Comparison of ENCODE assay signal across 10 cellular contexts in the genomic region with DNA sequence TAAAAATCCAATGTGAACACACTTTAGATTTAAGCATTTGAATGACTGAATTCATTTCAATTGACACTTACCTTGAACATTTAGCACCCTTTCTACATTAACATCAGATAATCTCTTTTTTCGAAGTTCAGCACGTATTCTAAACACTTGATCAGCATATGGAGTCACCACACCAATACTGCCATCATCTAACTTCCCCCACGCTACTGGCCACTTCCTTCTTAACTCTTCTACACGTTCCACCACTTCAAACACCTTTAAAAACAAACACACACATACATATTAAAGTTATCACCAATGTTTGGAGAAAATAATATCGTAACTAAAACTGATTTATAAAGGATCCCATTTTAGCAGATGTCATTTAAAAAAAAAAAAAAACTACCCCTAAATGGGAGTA.
"Had no signal": no experiment of that assay in that cellular context is flagged by ENCODE, and none has a peak within 500 bp of the region (broad histone marks: within the 10 kb centered on the region; RNA-seq: fewer than 3 reads in every experiment).

No MANE protein-coding gene starts in this region.

- H3K9ac ChIP-seq: parathyroid adenoma had no signal

- H3K4me1 ChIP-seq: parathyroid adenoma, tibial artery had no signal

- H3K27ac ChIP-seq: parathyroid adenoma, tibial artery had no signal

- H3K4me3 Mint-ChIP-seq: endodermal cell, WTC11 had no signal

- H3K27me3 ChIP-seq: tibial artery had no signal

- DNase-seq: activated CD4-positive, alpha-beta T cell treated with anti-CD3 and anti-CD28 coated beads for 48 hours; endodermal cell; kidney glomerular epithelial cell; retina; stimulated activated CD4-positive, alpha-beta T cell treated with anti-CD3 and anti-CD28 coated beads, Interleukin-15, amount 100 ng/mL, for 24 hours; stimulated activated CD4-positive, alpha-beta T cell treated with anti-CD3 and anti-CD28 coated beads, Interleukin-4, amount 100 ng/mL, for 24 hours; T-helper 1 cell; tibial artery had no signal

- ATAC-seq: WTC11 had no signal

- H3K4me3 ChIP-seq: tibial artery had no signal

- H2AFZ ChIP-seq: parathyroid adenoma had no signal
